In the genomic region with DNA sequence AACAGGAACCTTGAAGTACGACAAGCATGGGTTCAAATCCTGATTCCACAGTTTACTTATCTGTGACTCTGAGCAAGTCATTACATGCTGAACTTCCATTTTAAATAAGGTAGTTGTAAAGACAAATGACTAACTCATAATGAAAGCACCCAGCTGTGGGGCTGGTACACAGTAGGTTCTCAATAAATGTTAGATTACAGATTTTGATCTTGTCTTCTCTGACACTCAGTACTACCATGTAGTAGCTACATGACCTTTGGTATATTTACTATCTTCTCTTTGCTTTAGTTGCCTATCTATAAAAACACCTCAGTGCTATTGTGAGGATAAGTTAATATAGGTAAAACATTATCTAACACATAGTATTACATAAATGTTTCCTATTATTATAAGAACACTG, we compare ENCODE assay signal across 18 cellular contexts. TPM values are rescaled to one million over a fixed set of nuclear protein-coding genes. Genes with fewer than 3 reads are reported as not detected.
A peak's percentile ranks its signal among the peaks of the same experiment; 100 is the strongest.
DNase-seq lines count a peak whose midpoint lies in the region; ATAC-seq and TF ChIP-seq lines count a peak whose summit lies in the region.
"Had no signal": no experiment of that assay in that cellular context is flagged by ENCODE, and none has a peak within 500 bp of the region (broad histone marks: within the 10 kb centered on the region; RNA-seq: fewer than 3 reads in every experiment).

No MANE protein-coding gene starts in this region.

- POLR2A ChIA-PET in activated B cell treated with CpG ODN at 0.5 μM for 24 hours (lab: Charles Lee) = no interaction called here

- H3K27me3 ChIP-seq in right atrium auricular region (no peaks in the 10 kb centered on the region), spleen (replicated peaks in 1 of 7) (no peaks in the 10 kb centered on the region)

- intact Hi-C loops in cardiac septum (cut with DNase I) = no loop called here
- intact Hi-C loops in activated B cell treated with CpG ODN at 0.5 μM for 24 hours (cut with micrococcal nuclease) = no loop called here
- intact Hi-C loops in spleen (cut with DNase I; ENCODE audit: low total_unique reads) = no loop called here

- H3K4me3 ChIP-seq in right atrium auricular region (no peak overlapping the region), spleen (no peak overlapping the region)
- H3K4me3 ChIP-seq: coronary artery, skin epidermis had no signal

- ATAC-seq in activated B cell treated with CpG ODN at 0.5 μM for 24 hours (ENCODE audit: low read depth) (no peak), HG02763 (IDR thresholded peaks at IDR 0.05; ENCODE audit: unreplicated experiment) (no peak), GM19463 (IDR thresholded peaks at IDR 0.05; ENCODE audit: unreplicated experiment) (no peak)
- ATAC-seq in effector memory CD8-positive, alpha-beta T cell (replicated peaks) = no peak
- ATAC-seq in stimulated activated memory B cell treated with anti-CD40 and anti-IgM and Interleukin-4, amounts not matched to agents 10 μg/mL and 1 μg/mL and 100 μg/mL, for 72 hours = no peak

- DNase-seq in right atrium auricular region (ENCODE audit: low spot score) (no peak), cardiac septum (ENCODE audit: low spot score) (no peak), activated B cell treated with CpG ODN at 0.5 μM for 24 hours (no peak), spleen (no peak)
- no peak for DNase-seq in effector memory CD8-positive, alpha-beta T cell
- DNase-seq: aorta, GDM1, kidney, NCI-H2029 treated with DMSO at 0.1 percent for 48 hours, NCI-H524 treated with DMSO at 0.1 percent for 48 hours, substantia nigra had no signal

- H3K9me3 ChIP-seq in right atrium auricular region (no peaks in the 10 kb centered on the region), spleen (no peaks in the 10 kb centered on the region)

- no peaks in the 10 kb centered on the region for H3K9me3 Mint-ChIP-seq in activated B cell treated with CpG ODN at 0.5 μM for 24 hours
- H3K9me3 Mint-ChIP-seq in effector memory CD8-positive, alpha-beta T cell = no peaks in the 10 kb centered on the region
- no peaks in the 10 kb centered on the region for H3K9me3 Mint-ChIP-seq in stimulated activated memory B cell treated with anti-CD40 and anti-IgM and Interleukin-4, amounts not matched to agents 10 μg/mL and 1 μg/mL and 100 μg/mL, for 72 hours
- H3K9me3 Mint-ChIP-seq: mesothelial cell of epicardium had no signal

- H3K4me1 ChIP-seq in right atrium auricular region = peaks cover 0 to 68% of the 10 kb centered on the region in 2 donors
- H3K4me1 ChIP-seq in spleen = peaks cover 26 to 85% (median 56%) of the 10 kb centered on the region in 6 donors

- H3K27ac Mint-ChIP-seq in activated B cell treated with CpG ODN at 0.5 μM for 24 hours = peak overlapping the region; percentile 12
- peak overlapping the region; percentile 49 to 77 for H3K27ac Mint-ChIP-seq in effector memory CD8-positive, alpha-beta T cell
- peak overlapping the region; percentile 52 for H3K27ac Mint-ChIP-seq in stimulated activated memory B cell treated with anti-CD40 and anti-IgM and Interleukin-4, amounts not matched to agents 10 μg/mL and 1 μg/mL and 100 μg/mL, for 72 hours
- H3K27ac Mint-ChIP-seq: mesothelial cell of epicardium had no signal

- peaks cover 6% of the 10 kb centered on the region for H3K36me3 ChIP-seq in right atrium auricular region
- no peaks in the 10 kb centered on the region for H3K36me3 ChIP-seq in spleen

- CTCF ChIA-PET in activated B cell treated with CpG ODN at 0.5 μM for 24 hours (lab: Charles Lee) = no interaction called here

- no peak overlapping the region for H3K4me3 Mint-ChIP-seq in activated B cell treated with CpG ODN at 0.5 μM for 24 hours
- no peak overlapping the region for H3K4me3 Mint-ChIP-seq in effector memory CD8-positive, alpha-beta T cell
- no peak overlapping the region for H3K4me3 Mint-ChIP-seq in stimulated activated memory B cell treated with anti-CD40 and anti-IgM and Interleukin-4, amounts not matched to agents 10 μg/mL and 1 μg/mL and 100 μg/mL, for 72 hours
- H3K4me3 Mint-ChIP-seq: mesothelial cell of epicardium had no signal

- H3K4me1 Mint-ChIP-seq in activated B cell treated with CpG ODN at 0.5 μM for 24 hours = peaks cover 61% of the 10 kb centered on the region
- peaks cover 31 to 48% of the 10 kb centered on the region in 2 donors for H3K4me1 Mint-ChIP-seq in effector memory CD8-positive, alpha-beta T cell (ENCODE audit: low read depth in 2 of 2)
- peaks cover 27% of the 10 kb centered on the region for H3K4me1 Mint-ChIP-seq in stimulated activated memory B cell treated with anti-CD40 and anti-IgM and Interleukin-4, amounts not matched to agents 10 μg/mL and 1 μg/mL and 100 μg/mL, for 72 hours

- H3K36me3 Mint-ChIP-seq in activated B cell treated with CpG ODN at 0.5 μM for 24 hours (ENCODE audit: low read depth) = peaks cover 13% of the 10 kb centered on the region
- peaks cover 8% of the 10 kb centered on the region for H3K36me3 Mint-ChIP-seq in effector memory CD8-positive, alpha-beta T cell (ENCODE audit: insufficient read depth)
- no peaks in the 10 kb centered on the region for H3K36me3 Mint-ChIP-seq in stimulated activated memory B cell treated with anti-CD40 and anti-IgM and Interleukin-4, amounts not matched to agents 10 μg/mL and 1 μg/mL and 100 μg/mL, for 72 hours

- TF ChIP-seq CTCF in right atrium auricular region (IDR thresholded peaks at IDR 0.05) (no peak), activated B cell treated with CpG ODN at 0.5 μM for 24 hours (IDR thresholded peaks at IDR 0.05) (no peak), spleen (IDR thresholded peaks at IDR 0.05 in 8 of 11, conservative IDR thresholded peaks at IDR 0.05 in 3 of 11) (no peak)

- H3K27me3 Mint-ChIP-seq in activated B cell treated with CpG ODN at 0.5 μM for 24 hours = no peaks in the 10 kb centered on the region
- no peaks in the 10 kb centered on the region for H3K27me3 Mint-ChIP-seq in effector memory CD8-positive, alpha-beta T cell
- H3K27me3 Mint-ChIP-seq in stimulated activated memory B cell treated with anti-CD40 and anti-IgM and Interleukin-4, amounts not matched to agents 10 μg/mL and 1 μg/mL and 100 μg/mL, for 72 hours = no peaks in the 10 kb centered on the region

- H3K27ac ChIP-seq in right atrium auricular region (peak overlapping the region; percentile 6 to 95), spleen (no peak overlapping the region)
- H3K27ac ChIP-seq: coronary artery, parathyroid adenoma, skin epidermis had no signal

- no peak for TF ChIP-seq POLR2A in spleen (IDR thresholded peaks at IDR 0.05)

- WGBS in spleen, 5 donors = 71 to 88% (median 71%) methylated on average over 1 of the region's 1 CpG

RNA-seq across cellular contexts. Expression of gene TRAK2, which starts 3.2 kb away (rescaled TPM):
- total RNA-seq in right atrium auricular region = 100 to 1,000 TPM in 1 of 2 donors, 10 to 100 TPM in 1; 89.7 to 130 TPM
- total RNA-seq in cardiac septum = 259 TPM
- total RNA-seq in activated B cell treated with CpG ODN at 0.5 μM for 24 hours = 17.7 and 20.1 TPM in 2 replicates
- 10 to 100 TPM; 36.0 to 63.0 (median 44.5) TPM for total RNA-seq in spleen
- 10 to 100 TPM in 1 of 3 donors, 1 to 10 TPM in 2; 7.1 to 11.8 (median 9.6) TPM for polyA plus RNA-seq in spleen

RNA-seq across cellular contexts. Expression of gene STRADB, which starts 3.5 kb away (rescaled TPM):
- total RNA-seq in right atrium auricular region = 10 to 100 TPM; 28.5 to 78.1 TPM
- total RNA-seq in cardiac septum = 41.5 TPM
- 17.8 and 23.3 TPM in 2 replicates for total RNA-seq in activated B cell treated with CpG ODN at 0.5 μM for 24 hours
- total RNA-seq in spleen = 10 to 100 TPM; 13.4 to 45.3 (median 26.6) TPM
- polyA plus RNA-seq in spleen = 10 to 100 TPM; 14.3 to 21.0 (median 19.6) TPM

Comparison
In these comparisons a context has a peak if more than half of its experiments do, and no peak if none do; other contexts are left out.
1. H3K27ac ChIP-seq: peak in right atrium auricular region (2 of 2); none in spleen (0 of 8).
2. H3K27ac Mint-ChIP-seq: peak in every context shown above with its lines; median percentile 63 in effector memory CD8-positive, alpha-beta T cell; 52 in stimulated activated memory B cell treated with anti-CD40 and anti-IgM and Interleukin-4, amounts not matched to agents 10 μg/mL and 1 μg/mL and 100 μg/mL, for 72 hours; 12 in activated B cell treated with CpG ODN at 0.5 μM for 24 hours.